In the genomic region with DNA sequence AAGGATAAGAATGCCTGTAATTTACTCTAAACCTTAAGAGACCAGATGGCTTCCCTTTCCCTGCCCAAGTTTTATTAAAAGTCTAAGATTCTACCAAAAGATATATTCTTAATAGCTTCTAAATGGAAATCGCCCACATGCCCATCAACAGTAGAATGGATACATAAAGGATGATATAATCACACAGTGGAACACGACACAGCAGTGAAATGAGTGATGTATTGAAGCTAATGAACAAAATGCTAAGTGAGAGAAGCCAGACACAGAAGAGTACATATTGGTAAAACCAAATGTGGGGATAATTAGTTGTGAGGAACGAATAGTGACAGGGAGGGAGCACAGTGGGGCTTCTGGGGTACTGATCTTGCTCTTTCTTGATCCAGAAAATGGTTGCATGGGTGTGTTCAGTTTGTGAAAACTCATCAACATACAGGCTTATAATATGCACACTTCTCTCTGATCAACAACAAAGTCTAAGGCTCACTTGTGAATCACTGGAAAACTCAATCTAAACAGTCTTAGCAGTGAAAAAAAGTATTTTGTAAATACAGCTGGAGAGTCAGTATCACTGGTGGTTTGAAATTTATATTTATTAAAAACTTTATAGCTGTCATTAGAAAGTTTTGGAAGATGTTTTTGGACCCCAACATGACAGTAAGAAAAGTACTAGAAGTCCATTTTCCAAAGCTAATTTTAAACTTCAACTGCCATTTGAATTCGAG, we compare ENCODE assay signal across 8 cellular contexts.
"Had no signal": no experiment of that assay in that cellular context is flagged by ENCODE, and none has a peak within 500 bp of the region (broad histone marks: within the 10 kb centered on the region; RNA-seq: fewer than 3 reads in every experiment).

No MANE protein-coding gene starts in this region.

- H3K4me2 ChIP-seq: GM23338 had no signal

- H3K27ac Mint-ChIP-seq: GM23338, H9 had no signal

- ATAC-seq: GM23338, HepG2, K562 had no signal

- H3K9me3 Mint-ChIP-seq: GM23338, H9 had no signal

- DNase-seq: H9, HCEC 1CT, KG1 had no signal

- H3K4me3 ChIP-seq: GM23338, K562 had no signal

- H2AFZ ChIP-seq: GM23338 had no signal

- H3K4me3 Mint-ChIP-seq: GM23338, H9 had no signal

- FAIRE-seq: H1, H54, HepG2, K562 had no signal
